In genomic region chr3:113728661-113729060, GRCh38 we compare ENCODE assay signal across 28 cellular contexts.
"Had no signal": no experiment of that assay in that cellular context is flagged by ENCODE, and none has a peak within 500 bp of the region (broad histone marks: within the 10 kb centered on the region; RNA-seq: fewer than 3 reads in every experiment).

No MANE protein-coding gene starts in this region.

- ATAC-seq: activated CD4-positive, alpha-beta T cell treated with anti-CD3 and anti-CD28 coated beads for 36 hours; activated CD8-positive, alpha-beta memory T cell treated with anti-CD3 and anti-CD28 coated beads, Interleukin-2, amount 10 ng/mL, durations not matched to agents 7 days and 5 days; activated CD8-positive, alpha-beta T cell treated with anti-CD3 and anti-CD28 coated beads, Interleukin-2, amount 10 ng/mL, durations not matched to agents 7 days and 5 days; activated naive CD8-positive, alpha-beta T cell treated with anti-CD3 and anti-CD28 coated beads, Interleukin-2, amount 50 U/mL, for 24 hours; esophagus mucosa had no signal

- H3K9me3 ChIP-seq: adrenal gland, breast epithelium had no signal

- H3K36me3 ChIP-seq: adrenal gland, breast epithelium, cardiac muscle cell had no signal

- H3K27ac ChIP-seq: adrenal gland, breast epithelium, cardiac muscle cell, coronary artery, dorsolateral prefrontal cortex had no signal

- H3K4me1 ChIP-seq: adrenal gland, breast epithelium had no signal

- H3K4me3 ChIP-seq: adrenal gland, breast epithelium, cardiac muscle cell, coronary artery, dorsolateral prefrontal cortex had no signal

- H3K27me3 ChIP-seq: adrenal gland, breast epithelium, cardiac muscle cell, dorsolateral prefrontal cortex had no signal

- DNase-seq: activated CD4-positive, alpha-beta memory T cell treated with anti-CD3 and anti-CD28 coated beads for 36 hours; activated CD4-positive, alpha-beta T cell treated with anti-CD3 and anti-CD28 coated beads for 36 hours; activated CD4-positive, alpha-beta T cell treated with anti-CD3 and anti-CD28 coated beads, Interleukin-2, amount 10 ng/mL, durations not matched to agents 24 days and 14 days; activated CD4-positive, CD25-positive, alpha-beta regulatory T cell; activated CD4-positive, CD25-positive, alpha-beta regulatory T cell treated with anti-CD3 and anti-CD28 coated beads, Interleukin-2, amount 50 U/mL, for 72 hours; activated CD8-positive, alpha-beta memory T cell treated with anti-CD3 and anti-CD28 coated beads, Interleukin-2, amount 10 ng/mL, durations not matched to agents 7 days and 5 days; activated CD8-positive, alpha-beta memory T cell treated with anti-CD3 and anti-CD28 coated beads, Interleukin-2, amount 50 U/mL, for 4 hours; activated CD8-positive, alpha-beta T cell treated with anti-CD3 and anti-CD28 coated beads, Interleukin-2, amount 10 ng/mL, durations not matched to agents 7 days and 5 days; activated effector memory CD4-positive, alpha-beta T cell treated with anti-CD3 and anti-CD28 coated beads, Interleukin-2, amount 50 U/mL, for 16 hours; activated naive CD4-positive, alpha-beta T cell treated with anti-CD3 and anti-CD28 coated beads for 36 hours; activated naive CD8-positive, alpha-beta T cell treated with anti-CD3 and anti-CD28 coated beads for 36 hours; activated naive CD8-positive, alpha-beta T cell treated with anti-CD3 and anti-CD28 coated beads, Interleukin-2, amount 50 U/mL, for 24 hours; activated T-cell treated with anti-CD3 and anti-CD28 coated beads, Interleukin-2, amount 50 U/mL, for 1 hour; activated T-cell treated with anti-CD3 and anti-CD28 coated beads, Interleukin-2, amount 50 U/mL, for 48 hours; adrenal gland; amygdala; aorta; central memory CD4-positive, alpha-beta T cell; dorsolateral prefrontal cortex; effector memory CD4-positive, alpha-beta T cell; endodermal cell; foreskin fibroblast; head of caudate nucleus; hippocampal formation had no signal
